In genomic region chr16:84423416-84423837, GRCh38 we compare ENCODE assay signal across 1 cellular context.
TF ChIP-seq lines count a peak whose summit lies in the region.

No MANE protein-coding gene starts in this region.

TF ChIP-seq in K562, 482 proteins besides CTCF, POLR2A, EP300 and RAD21 (continued from another document and continues in another):
- TF ChIP-seq FOXO4 (CRISPR knock-in tag; IDR thresholded peaks at IDR 0.05): no peak
- no peak for TF ChIP-seq PPARD (CRISPR knock-in tag; IDR thresholded peaks at IDR 0.05)
- TF ChIP-seq BDP1 (IDR thresholded peaks at IDR 0.05; ENCODE audit: insufficient read depth, insufficient read length): no peak
- no peak for TF ChIP-seq SLC30A9 (CRISPR knock-in tag; IDR thresholded peaks at IDR 0.05)
- TF ChIP-seq NR2C2 (CRISPR knock-in tag; IDR thresholded peaks at IDR 0.05): no peak
- peak; percentile 74 for TF ChIP-seq NR2C2 (tag; IDR thresholded peaks at IDR 0.05)
- no peak for TF ChIP-seq BRF1 (IDR thresholded peaks at IDR 0.05; ENCODE audit: borderline replicate concordance, extremely low read depth, insufficient read length)
- TF ChIP-seq CAMTA2 (CRISPR knock-in tag; conservative IDR thresholded peaks at IDR 0.05): no peak
- TF ChIP-seq ZNF318 (IDR thresholded peaks at IDR 0.05; ENCODE audit: borderline replicate concordance in 1 of 2, low read depth in 1 of 2): no peak
- no peak for TF ChIP-seq ARHGAP35 (IDR thresholded peaks at IDR 0.05; ENCODE audit: partially characterized antibody)
- peak; percentile 77 for TF ChIP-seq CREM (IDR thresholded peaks at IDR 0.05; ENCODE audit: low read depth)
- no peak for TF ChIP-seq E4F1 (CRISPR knock-in tag; IDR thresholded peaks at IDR 0.05; ENCODE audit: borderline replicate concordance)
- TF ChIP-seq ZNF518B (CRISPR knock-in tag; IDR thresholded peaks at IDR 0.05): no peak
- peak; percentile 83 for TF ChIP-seq ZNF12 (CRISPR knock-in tag; IDR thresholded peaks at IDR 0.05)
- TF ChIP-seq GMEB1 (CRISPR knock-in tag; IDR thresholded peaks at IDR 0.05): peak; percentile 21; the same call in 1 of the 2 replicates
- TF ChIP-seq ELF1 (tag; IDR thresholded peaks at IDR 0.05): peak; percentile 98
- no peak for TF ChIP-seq SUPT5H (IDR thresholded peaks at IDR 0.05)
- TF ChIP-seq NKRF (IDR thresholded peaks at IDR 0.05; ENCODE audit: borderline replicate concordance): no peak
- peak; percentile 48; the same call in 1 of the 2 replicates for TF ChIP-seq PYGO2 (tag; IDR thresholded peaks at IDR 0.05)
- TF ChIP-seq ZNF766 (CRISPR knock-in tag; conservative IDR thresholded peaks at IDR 0.05): peak; percentile 94
- TF ChIP-seq ZNF589 (CRISPR knock-in tag; IDR thresholded peaks at IDR 0.05; ENCODE audit: low read depth): 0 out of 2 replicates have a peak, but pooled peaks have one; percentile 22
- 0 out of 2 replicates have a peak, but pooled peaks have one; percentile 35 for TF ChIP-seq L3MBTL2 (IDR thresholded peaks at IDR 0.05)
- TF ChIP-seq TAF1 (IDR thresholded peaks at IDR 0.05; ENCODE audit: control insufficient read depth, extremely low read depth, insufficient read depth, low read length, severe bottlenecking): no peak
- TF ChIP-seq CBFA2T2 (conservative IDR thresholded peaks at IDR 0.05): peak; percentile 52
- no peak for TF ChIP-seq IFI16 (CRISPR knock-in tag; IDR thresholded peaks at IDR 0.05)
- TF ChIP-seq IRF9 (tag; IDR thresholded peaks at IDR 0.05): peak; percentile 6; the same call in 1 of the 2 replicates
- TF ChIP-seq KLF13 (tag; IDR thresholded peaks at IDR 0.05; ENCODE audit: borderline replicate concordance, low read depth): 0 out of 2 replicates have a peak, but pooled peaks have one; percentile 48
- no peak for TF ChIP-seq ZNF830 (CRISPR knock-in tag; IDR thresholded peaks at IDR 0.05)
- TF ChIP-seq DEAF1 (CRISPR knock-in tag; IDR thresholded peaks at IDR 0.05): 0 out of 2 replicates have a peak, but pooled peaks have one; percentile 16
- no peak for TF ChIP-seq ID3 (CRISPR knock-in tag; IDR thresholded peaks at IDR 0.05)
- TF ChIP-seq ID3 (tag; IDR thresholded peaks at IDR 0.05): peak; percentile 81; the same call in 1 of the 2 replicates
- TF ChIP-seq HDAC8 (tag; IDR thresholded peaks at IDR 0.05): peak; percentile 90
- peak; percentile 53 for TF ChIP-seq ZNF584 (CRISPR knock-in tag; IDR thresholded peaks at IDR 0.05; ENCODE audit: low read depth)
- TF ChIP-seq BCL6 (CRISPR knock-in tag; IDR thresholded peaks at IDR 0.05): peak; percentile 72
- TF ChIP-seq SRF (CRISPR knock-in tag; IDR thresholded peaks at IDR 0.05): no peak
